In the genomic region with DNA sequence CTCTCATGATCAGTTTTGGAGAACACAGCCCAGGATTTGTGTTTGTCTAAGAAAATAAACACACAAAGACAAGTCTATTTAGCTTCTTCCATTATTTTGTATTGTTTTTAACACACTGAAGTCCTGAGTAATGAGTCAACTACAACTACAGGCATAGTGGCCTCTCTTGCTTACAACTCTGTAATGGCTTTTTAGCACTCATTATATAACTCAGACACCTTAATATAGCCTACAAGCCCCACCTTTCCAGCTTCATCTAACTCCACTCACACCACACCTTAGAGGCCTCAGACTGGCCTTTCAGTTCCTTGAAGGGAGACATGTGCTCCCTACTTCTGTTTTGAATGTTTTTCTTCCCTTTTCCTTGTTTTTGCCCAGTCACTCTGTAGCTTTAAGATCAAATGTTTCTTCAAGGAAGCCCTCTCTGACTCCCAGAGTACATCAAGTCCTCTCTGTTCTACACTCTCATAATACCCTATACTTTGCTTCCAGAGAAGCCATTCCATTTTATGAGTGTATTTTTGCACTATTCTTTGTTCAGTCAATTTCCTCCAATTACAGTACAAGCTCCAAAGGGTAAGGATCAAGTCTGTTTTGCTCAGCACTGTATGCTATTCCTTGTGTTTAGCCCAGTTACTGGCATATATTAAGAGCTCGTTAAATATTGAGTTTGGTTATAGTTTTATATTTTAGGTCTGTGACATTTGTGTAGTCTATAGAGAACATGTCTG, we compare ENCODE assay signal across 17 cellular contexts.
A peak's percentile ranks its signal among the peaks of the same experiment; 100 is the strongest.
DNase-seq lines count a peak whose midpoint lies in the region; ATAC-seq, FAIRE-seq and TF ChIP-seq lines count a peak whose summit lies in the region.
"Had no signal": no experiment of that assay in that cellular context is flagged by ENCODE, and none has a peak within 500 bp of the region (broad histone marks: within the 10 kb centered on the region; RNA-seq: fewer than 3 reads in every experiment).

No MANE protein-coding gene starts in this region.

- WGBS in GM23248 (ENCODE audit: low coverage in 1 of 2, low lambda C conversion rate in 2 of 2, missing lambda C conversion rate in 2 of 2), 2 experiments, result 96% methylated on average over 1 of the region's 1 CpG
- 89% methylated on average over 1 of the region's 1 CpG for WGBS in prostate gland

- no peaks in the 10 kb centered on the region for H3K9me3 ChIP-seq in GM23248 (ENCODE audit: low read depth)
- H3K9me3 ChIP-seq in adipocyte (ENCODE audit: control insufficient read depth, low read length), result no peaks in the 10 kb centered on the region
- no peaks in the 10 kb centered on the region for H3K9me3 ChIP-seq in keratinocyte (ENCODE audit: control insufficient read depth, low read depth, low read length)
- H3K9me3 ChIP-seq in prostate gland, result no peaks in the 10 kb centered on the region

- no peak overlapping the region for H3K27ac ChIP-seq in GM23248
- H3K27ac ChIP-seq in keratinocyte (ENCODE audit: control insufficient read depth, insufficient read depth, low read length), result no peak overlapping the region
- H3K27ac ChIP-seq in prostate gland, result no peak overlapping the region
- H3K27ac ChIP-seq: cardiac muscle cell had no signal

- in situ Hi-C loops in GM23248 (cut with MboI), result no loop called here

- H3K9ac ChIP-seq in GM23248 (no peak overlapping the region), adipocyte (ENCODE audit: low read length) (no peak overlapping the region), keratinocyte (ENCODE audit: control insufficient read depth, extremely low read depth, insufficient read depth, low read length) (no peak overlapping the region)

- H3K9me2 ChIP-seq in GM23248 (ENCODE audit: insufficient read depth), result no peaks in the 10 kb centered on the region

- ATAC-seq in GM18873 (IDR thresholded peaks at IDR 0.05; ENCODE audit: low FRiP score, unreplicated experiment), result no peak
- ATAC-seq in GM18511 (IDR thresholded peaks at IDR 0.05; ENCODE audit: unreplicated experiment), result no peak
- ATAC-seq: activated CD8-positive, alpha-beta T cell treated with anti-CD3 and anti-CD28 coated beads, Interleukin-2, amount 10 ng/mL, durations not matched to agents 7 days and 5 days had no signal

- TF ChIP-seq CTCF in keratinocyte (optimal IDR thresholded peaks at IDR 0.05 in 1 of 3, IDR thresholded peaks at IDR 0.05 in 1 of 3, conservative IDR thresholded peaks at IDR 0.05 in 1 of 3; ENCODE audit: extremely low read depth in 1 of 3, insufficient read depth in 2 of 3, low read length in 3 of 3), result no peak
- TF ChIP-seq CTCF in prostate gland (IDR thresholded peaks at IDR 0.05), result no peak

- H3K9me1 ChIP-seq in keratinocyte (ENCODE audit: control insufficient read depth, extremely low read depth, insufficient read depth, low read length), result no peaks in the 10 kb centered on the region

- no peaks in the 10 kb centered on the region for H3F3A ChIP-seq in GM23248 (ENCODE audit: insufficient read depth)

- H3K27me3 ChIP-seq in GM23248 (replicated peaks; ENCODE audit: insufficient read depth) (no peaks in the 10 kb centered on the region), adipocyte (replicated peaks; ENCODE audit: control insufficient read depth, insufficient read depth, low read length) (no peaks in the 10 kb centered on the region), keratinocyte (ENCODE audit: control insufficient read depth, extremely low read depth, insufficient read depth, low read length) (no peaks in the 10 kb centered on the region), prostate gland (replicated peaks; ENCODE audit: insufficient read depth) (no peaks in the 10 kb centered on the region)
- H3K27me3 ChIP-seq: cardiac muscle cell had no signal

- H3K4me3 ChIP-seq in GM23248 (no peak overlapping the region), adipocyte (ENCODE audit: low read length) (no peak overlapping the region), keratinocyte (ENCODE audit: control insufficient read depth in 2 of 3, extremely low read depth in 1 of 3, insufficient read depth in 2 of 3, low read depth in 1 of 3, low read length in 3 of 3) (no peak overlapping the region), prostate gland (no peak overlapping the region)
- H3K4me3 ChIP-seq: cardiac muscle cell had no signal

- intact Hi-C loops in prostate gland (cut with DNase I), result no loop called here

- DNase-seq in AG20443 (ENCODE audit: low spot score) (peak; percentile 16), GM23248 (peak; percentile 48), adipocyte (ENCODE audit: low read depth) (peak; percentile 34), keratinocyte (ENCODE audit: low read depth, low spot score) (no peak), NCI-H1436 treated with DMSO at 0.1 percent for 48 hours (lab: John Stamatoyannopoulos, UW) (no peak), prostate gland (ENCODE audit: low spot score) (no peak)
- DNase-seq: activated CD8-positive, alpha-beta T cell treated with anti-CD3 and anti-CD28 coated beads, Interleukin-2, amount 10 ng/mL, durations not matched to agents 7 days and 5 days; activated gamma-delta T cell treated with Interleukin-2 at 50 U/mL for 16 hours; DMS79; NCI-H1105 treated with DMSO at 0.1 percent for 48 hours; NCI-H510A treated with DMSO at 0.1 percent for 48 hours; stimulated activated CD4-positive, alpha-beta T cell treated with anti-CD3 and anti-CD28 coated beads, Interleukin-2, amount 100 ng/mL, for 24 hours; T-helper 9 cell had no signal

- H3K36me3 ChIP-seq in GM23248 (ENCODE audit: low read depth) (no peaks in the 10 kb centered on the region), adipocyte (ENCODE audit: control insufficient read depth, insufficient read depth, low read length, severe bottlenecking) (peaks cover 3% of the 10 kb centered on the region), keratinocyte (ENCODE audit: control insufficient read depth in 2 of 2, extremely low read depth in 1 of 2, insufficient read depth in 2 of 2, low read length in 2 of 2) (no peaks in the 10 kb centered on the region), prostate gland (no peaks in the 10 kb centered on the region)
- H3K36me3 ChIP-seq: cardiac muscle cell had no signal

- no peak for TF ChIP-seq POLR2A in prostate gland (IDR thresholded peaks at IDR 0.05)

- dilution Hi-C loops in keratinocyte (cut with MboI; ENCODE audit: extremely low pct_ligation_motif_present, low sequenced_read_pairs), result no loop called here

- FAIRE-seq in keratinocyte (lab: Jason Lieb, UNC), result peak; percentile 61
- FAIRE-seq: GM12892 had no signal

- H3K4me2 ChIP-seq in GM23248 (ENCODE audit: unreplicated experiment) (no peak overlapping the region), keratinocyte (ENCODE audit: control insufficient read depth, extremely low read depth, insufficient read depth, low read depth, low read length) (no peak overlapping the region)

- H4K20me1 ChIP-seq in GM23248 (ENCODE audit: insufficient read depth) (no peaks in the 10 kb centered on the region), keratinocyte (ENCODE audit: control insufficient read depth, extremely low read depth, insufficient read depth, low read length) (no peaks in the 10 kb centered on the region)

- H3K4me1 ChIP-seq in GM23248 (ENCODE audit: insufficient read depth), result peaks cover 9% of the 10 kb centered on the region
- peaks cover 10% of the 10 kb centered on the region for H3K4me1 ChIP-seq in adipocyte (ENCODE audit: control insufficient read depth, insufficient read depth, low read length)
- H3K4me1 ChIP-seq in keratinocyte (ENCODE audit: control insufficient read depth, extremely low read depth, insufficient read depth, low read length), result peaks cover 9% of the 10 kb centered on the region
- no peaks in the 10 kb centered on the region for H3K4me1 ChIP-seq in prostate gland (replicated peaks)

- no peak overlapping the region for H2AFZ ChIP-seq in GM23248
- peak overlapping the region; percentile 47 for H2AFZ ChIP-seq in keratinocyte (ENCODE audit: control insufficient read depth, low read length)

- H3K79me2 ChIP-seq in GM23248 (ENCODE audit: insufficient read depth) (no peaks in the 10 kb centered on the region), keratinocyte (ENCODE audit: control insufficient read depth, insufficient read depth, low read length) (no peaks in the 10 kb centered on the region)

Comparison
In these comparisons a context has a peak if more than half of its experiments do, and no peak if none do; other contexts are left out.
1. DNase-seq: peak in AG20443 (single experiment), GM23248 (single experiment) and adipocyte (single experiment); none in keratinocyte (single experiment), NCI-H1436 treated with DMSO at 0.1 percent for 48 hours (single experiment) and prostate gland (single experiment).